17 cellular contexts compared by ENCODE assay signal in the genomic region with DNA sequence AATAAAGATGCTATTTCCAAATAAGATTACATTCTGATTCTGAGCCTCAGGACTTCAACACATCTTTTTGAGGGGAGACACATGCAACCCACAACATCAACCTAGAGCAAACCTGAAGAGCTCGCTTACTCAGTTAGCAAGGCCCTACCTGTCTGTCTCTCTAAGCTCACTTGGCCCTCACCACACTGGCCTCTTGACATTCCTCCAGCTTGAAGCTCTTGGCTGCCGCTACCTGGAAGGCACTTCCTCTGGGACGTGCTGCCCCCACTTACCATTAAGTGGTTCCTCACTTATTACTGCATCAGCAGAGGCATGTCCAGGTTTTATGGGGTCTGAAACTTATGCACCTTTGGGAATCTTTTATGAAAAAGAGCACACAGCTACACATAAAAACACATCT.
DNase-seq lines count a peak whose midpoint lies in the region; ATAC-seq and TF ChIP-seq lines count a peak whose summit lies in the region.
"Had no signal": no experiment of that assay in that cellular context is flagged by ENCODE, and none has a peak within 500 bp of the region (broad histone marks: within the 10 kb centered on the region; RNA-seq: fewer than 3 reads in every experiment).

No MANE protein-coding gene starts in this region.

- TF ChIP-seq POLR2A in thyroid gland (IDR thresholded peaks at IDR 0.05): no peak

- H4K91ac ChIP-seq in mesenchymal stem cell (ENCODE audit: low read length): no peak overlapping the region

- H3K4me3 ChIP-seq in mesenchymal stem cell (ENCODE audit: insufficient read depth in 1 of 2, low read depth in 1 of 2, low read length in 2 of 2): no peak overlapping the region
- H3K4me3 ChIP-seq in thyroid gland (replicated peaks in 1 of 3): no peak overlapping the region
- H3K4me3 ChIP-seq: BLaER1 treated with 17β-estradiol and CSF1 and Interleukin-3, amounts not matched to agents 10 nM and 100 nM had no signal

- 92% methylated on average over 3 of the region's 3 CpGs for WGBS in mesenchymal stem cell
- WGBS in thyroid gland, 2 donors: 31 to 46% methylated on average over 3 of the region's 3 CpGs

- TF ChIP-seq CTCF in thyroid gland (IDR thresholded peaks at IDR 0.05): no peak

- H3K79me1 ChIP-seq in mesenchymal stem cell (replicated peaks; ENCODE audit: low read length, poor library complexity, severe bottlenecking): no peaks in the 10 kb centered on the region

- H2BK12ac ChIP-seq in mesenchymal stem cell (ENCODE audit: low read length in 2 of 2): no peak overlapping the region

- H2BK15ac ChIP-seq in mesenchymal stem cell (ENCODE audit: low read depth, poor library complexity, severe bottlenecking): peak overlapping the region; percentile 74

- H2AK5ac ChIP-seq in mesenchymal stem cell (ENCODE audit: low read length, severe bottlenecking): no peak overlapping the region

- no peak overlapping the region for H3K4ac ChIP-seq in mesenchymal stem cell (ENCODE audit: low read depth in 1 of 2, low read length in 2 of 2)

- no peak overlapping the region for H2BK5ac ChIP-seq in mesenchymal stem cell (ENCODE audit: low read depth, low read length, poor library complexity, severe bottlenecking)

- ATAC-seq in left colon (no peak), HG02938 (IDR thresholded peaks at IDR 0.05; ENCODE audit: unreplicated experiment) (no peak), HG03457 (IDR thresholded peaks at IDR 0.05; ENCODE audit: unreplicated experiment) (no peak)
- ATAC-seq: CD8-positive, alpha-beta T cell had no signal

- H3K18ac ChIP-seq in mesenchymal stem cell (ENCODE audit: low read depth in 1 of 2, low read length in 2 of 2): no peak overlapping the region

- no peak overlapping the region for H3K27ac ChIP-seq in mesenchymal stem cell (ENCODE audit: low read length, poor library complexity, severe bottlenecking)
- H3K27ac ChIP-seq in thyroid gland: no peak overlapping the region
- H3K27ac ChIP-seq: BLaER1 treated with 17β-estradiol and CSF1 and Interleukin-3, amounts not matched to agents 10 nM and 100 nM; C4-2B had no signal

- H3K4me1 ChIP-seq in mesenchymal stem cell (ENCODE audit: control insufficient read depth, insufficient read depth, low read depth, low read length) (no peaks in the 10 kb centered on the region), thyroid gland (no peaks in the 10 kb centered on the region)
- H3K4me1 ChIP-seq: Caco-2 had no signal

- no peak overlapping the region for H3K23ac ChIP-seq in mesenchymal stem cell (ENCODE audit: low read length in 2 of 2)

- H3K14ac ChIP-seq in mesenchymal stem cell (ENCODE audit: low read length in 2 of 2): no peak overlapping the region

- H2AFZ ChIP-seq in mesenchymal stem cell (ENCODE audit: low read depth, low read length): no peak overlapping the region

- no peak overlapping the region for H3K4me2 ChIP-seq in mesenchymal stem cell (ENCODE audit: low read length, poor library complexity, severe bottlenecking)
- H3K4me2 ChIP-seq: BLaER1 treated with 17β-estradiol and CSF1 and Interleukin-3, amounts not matched to agents 10 nM and 100 nM had no signal

- H2BK120ac ChIP-seq in mesenchymal stem cell (ENCODE audit: low read depth, low read length): no peak overlapping the region

- DNase-seq in DMS79 (lab: John Stamatoyannopoulos, UW) (peak; percentile 89), DMS79 treated with DMSO at 0.1 percent for 48 hours (lab: John Stamatoyannopoulos, UW) (peak; percentile 91), mesenchymal stem cell (no peak), thyroid gland (peak; percentile 85 to 86), left colon (no peak), Ammon's horn (ENCODE audit: low spot score) (no peak)
- DNase-seq: 8988T; ACHN; Caco-2; Calu3; CD4-positive, alpha-beta T cell; CD8-positive, alpha-beta T cell; GF-D8 had no signal

- no peak overlapping the region for H4K8ac ChIP-seq in mesenchymal stem cell (ENCODE audit: low read length)

- H3K27me3 ChIP-seq in mesenchymal stem cell (ENCODE audit: control insufficient read depth in 1 of 2, insufficient read depth in 1 of 2, low read length in 2 of 2): no peaks in the 10 kb centered on the region
- H3K27me3 ChIP-seq in thyroid gland: no peaks in the 10 kb centered on the region
- H3K27me3 ChIP-seq: BLaER1 treated with 17β-estradiol and CSF1 and Interleukin-3, amounts not matched to agents 10 nM and 100 nM had no signal

- H3K36me3 ChIP-seq in mesenchymal stem cell (ENCODE audit: control insufficient read depth in 1 of 2, insufficient read depth in 2 of 2, low read depth in 1 of 2, low read length in 2 of 2): no peaks in the 10 kb centered on the region
- H3K36me3 ChIP-seq in thyroid gland: no peaks in the 10 kb centered on the region
- H3K36me3 ChIP-seq: BLaER1 treated with 17β-estradiol and CSF1 and Interleukin-3, amounts not matched to agents 10 nM and 100 nM had no signal

- H3K9ac ChIP-seq in mesenchymal stem cell (ENCODE audit: low read length): no peak overlapping the region
- H3K9ac ChIP-seq: BLaER1 treated with 17β-estradiol and CSF1 and Interleukin-3, amounts not matched to agents 10 nM and 100 nM had no signal

- intact Hi-C loops in thyroid gland (cut with DNase I) (no loop called here), left colon (cut with DNase I, micrococcal nuclease) (no loop called here)

- H3K9me3 ChIP-seq in mesenchymal stem cell (ENCODE audit: control insufficient read depth, low read length) (no peaks in the 10 kb centered on the region), thyroid gland (no peaks in the 10 kb centered on the region)
- H3K9me3 ChIP-seq: BLaER1 treated with 17β-estradiol and CSF1 and Interleukin-3, amounts not matched to agents 10 nM and 100 nM; Caco-2 had no signal

Comparison
In these comparisons a context has a peak if more than half of its experiments do, and no peak if none do; other contexts are left out.
1. DNase-seq: peak in DMS79 (single experiment), DMS79 treated with DMSO at 0.1 percent for 48 hours (single experiment) and thyroid gland (2 of 2); none in mesenchymal stem cell (single experiment), left colon (0 of 2) and Ammon's horn (single experiment).